In genomic region chr4:121712001-121712655, GRCh38 we compare ENCODE assay signal across 10 cellular contexts. TPM values are rescaled to one million over a fixed set of nuclear protein-coding genes. Genes with fewer than 3 reads are reported as not detected.
DNase-seq lines count a peak whose midpoint lies in the region; ATAC-seq, FAIRE-seq and TF ChIP-seq lines count a peak whose summit lies in the region.
"Had no signal": no experiment of that assay in that cellular context is flagged by ENCODE, and none has a peak within 500 bp of the region (broad histone marks: within the 10 kb centered on the region; RNA-seq: fewer than 3 reads in every experiment).

No MANE protein-coding gene starts in this region.

- H3F3A ChIP-seq in neural progenitor cell (ENCODE audit: low read depth) = peaks cover 20% of the 10 kb centered on the region

- ATAC-seq in HG02885 (IDR thresholded peaks at IDR 0.05; ENCODE audit: poor library complexity, unreplicated experiment) = peak; percentile 4

- H3K4me2 ChIP-seq in neural progenitor cell = peak overlapping the region; percentile 56

- no peak for DNase-seq in BJ (ENCODE audit: low read depth)
- DNase-seq in dorsolateral prefrontal cortex = no peak
- DNase-seq in neural progenitor cell (ENCODE audit: low spot score) = no peak
- no peak for DNase-seq in GM20000 (ENCODE audit: low spot score)
- DNase-seq in EL = no peak
- no peak for DNase-seq in NCI-H146 treated with DMSO at 0.1 percent for 48 hours (lab: John Stamatoyannopoulos, UW; ENCODE audit: unreplicated experiment)
- DNase-seq in kidney = no peak
- DNase-seq: CD4-positive, CD25-positive, alpha-beta regulatory T cell had no signal

- POLR2A ChIA-PET in BJ (lab: Charles Lee) = interaction anchor here (1.3 kb wide), 1 partner anchor 15 kb away, joined by 10 read pairs; the partner anchor contains the start of gene ANXA5

- H3K9me3 ChIP-seq in neural progenitor cell (ENCODE audit: low read depth) = no peaks in the 10 kb centered on the region
- H3K9me3 ChIP-seq in kidney (ENCODE audit: control insufficient read depth in 1 of 2, low read length in 2 of 2) = no peaks in the 10 kb centered on the region

- H3K36me3 Mint-ChIP-seq in neural progenitor cell = no peaks in the 10 kb centered on the region
- H3K36me3 Mint-ChIP-seq: CD4-positive, CD25-positive, alpha-beta regulatory T cell had no signal

- H3K4me3 ChIP-seq in BJ (ENCODE audit: low read depth, low read length) = 0 out of 2 replicates have a peak overlapping the region, but pooled peaks have one; percentile 2
- H3K4me3 ChIP-seq in dorsolateral prefrontal cortex = peak overlapping the region in 58 of 59 donors; percentile 1 to 63 (median 40)
- H3K4me3 ChIP-seq in neural progenitor cell = peak overlapping the region; percentile 18
- H3K4me3 ChIP-seq in kidney (ENCODE audit: low read length in 2 of 2) = peak overlapping the region in 1 of 2 donors; percentile 30

- H3K79me2 ChIP-seq in neural progenitor cell (ENCODE audit: low read depth) = no peaks in the 10 kb centered on the region

- H3K36me3 ChIP-seq in BJ (ENCODE audit: control insufficient read depth, insufficient read depth, low read length) = no peaks in the 10 kb centered on the region
- no peaks in the 10 kb centered on the region for H3K36me3 ChIP-seq in neural progenitor cell
- H3K36me3 ChIP-seq in kidney (ENCODE audit: control insufficient read depth in 1 of 2, insufficient read depth in 2 of 2, low read length in 2 of 2) = no peaks in the 10 kb centered on the region

- H3K27ac ChIP-seq in dorsolateral prefrontal cortex (peak overlapping the region in 40 of 59 donors; percentile 2 to 74 (median 49)), neural progenitor cell (peak overlapping the region; percentile 82), kidney (ENCODE audit: low read depth in 2 of 2, low read length in 2 of 2) (no peak overlapping the region)

- no peak for TF ChIP-seq CTCF in BJ (IDR thresholded peaks at IDR 0.05; ENCODE audit: insufficient read depth, low read depth, low read length)
- no peak for TF ChIP-seq CTCF in dorsolateral prefrontal cortex (IDR thresholded peaks at IDR 0.05 in 54 of 56, conservative IDR thresholded peaks at IDR 0.05 in 2 of 56; ENCODE audit: low read depth in 1 of 56, partially characterized antibody in 56 of 56)
- no peak for TF ChIP-seq CTCF in neural progenitor cell (IDR thresholded peaks at IDR 0.05)
- TF ChIP-seq CTCF in GM20000 (IDR thresholded peaks at IDR 0.05; ENCODE audit: extremely low read depth, missing control alignments) = no peak
- no peak for TF ChIP-seq CTCF in kidney (IDR thresholded peaks at IDR 0.05; ENCODE audit: borderline replicate concordance, extremely low read depth, insufficient read depth)

- peaks cover 2% of the 10 kb centered on the region for H3K9me3 Mint-ChIP-seq in neural progenitor cell

- H3K27ac Mint-ChIP-seq in neural progenitor cell = peak overlapping the region; percentile 91
- H3K27ac Mint-ChIP-seq: CD4-positive, CD25-positive, alpha-beta regulatory T cell had no signal

- FAIRE-seq in kidney (lab: Jason Lieb, UNC) = no peak

- peaks cover 5% of the 10 kb centered on the region for H3K27me3 Mint-ChIP-seq in neural progenitor cell (ENCODE audit: insufficient read depth, low read depth)

- peaks cover 20% of the 10 kb centered on the region for H3K4me1 Mint-ChIP-seq in neural progenitor cell

- CTCF ChIA-PET in BJ (lab: Yijun Ruan, JAX) = interaction anchor here (1.4 to 2.4 kb wide), 3 partner anchors 10 to 43 kb away, joined by 3 to 7 read pairs (median 3); partner anchors contain the start of gene ANXA5

- peak overlapping the region; percentile 51 for H2AFZ ChIP-seq in neural progenitor cell (replicated peaks)

- H3K4me1 ChIP-seq in neural progenitor cell (peaks cover 11% of the 10 kb centered on the region), kidney (ENCODE audit: control insufficient read depth in 1 of 2, insufficient read depth in 1 of 2, low read depth in 1 of 2, low read length in 2 of 2) (peaks cover 0 to 3% of the 10 kb centered on the region in 2 donors)

- intact Hi-C loops in dorsolateral prefrontal cortex (cut with DNase I) (no loop called here), kidney (cut with DNase I) (no loop called here)

- no peaks in the 10 kb centered on the region for H4K20me1 ChIP-seq in neural progenitor cell (ENCODE audit: low read depth)

- H3K27me3 ChIP-seq in BJ (ENCODE audit: control insufficient read depth, insufficient read depth, low read length) = no peaks in the 10 kb centered on the region
- no peaks in the 10 kb centered on the region for H3K27me3 ChIP-seq in dorsolateral prefrontal cortex
- no peaks in the 10 kb centered on the region for H3K27me3 ChIP-seq in neural progenitor cell

- H3K9ac ChIP-seq in neural progenitor cell (no peak overlapping the region), kidney (ENCODE audit: low read length in 2 of 2) (no peak overlapping the region)

- peak overlapping the region; percentile 76 for H3K4me3 Mint-ChIP-seq in neural progenitor cell
- H3K4me3 Mint-ChIP-seq: CD4-positive, CD25-positive, alpha-beta regulatory T cell had no signal

RNA-seq across cellular contexts. Expression of gene ANXA5, which starts 15.3 kb away (rescaled TPM):
- polyA plus RNA-seq in BJ (2011; rRNA removed) (591 and 1,019 TPM in 2 replicates), kidney (ENCODE audit: insufficient read depth, low read depth, low replicate concordance) (248 TPM)
- 217 and 227 TPM in 2 replicates for polyA minus RNA-seq in BJ (2011; rRNA and poly(A)+ RNA removed)
- total RNA-seq in dorsolateral prefrontal cortex (100 to 1,000 TPM in 23 of 120 experiments, 10 to 100 TPM in 97; 48.4 to 141 (median 84.7) TPM), neural progenitor cell (ENCODE audit: low replicate concordance) (153 and 216 TPM in 2 replicates), kidney (302 TPM)

RNA-seq across cellular contexts. Expression of gene SMIM43, which starts 52.8 kb away (rescaled TPM):
- 0.27 and 0.47 TPM in 2 replicates for polyA plus RNA-seq in BJ (2011; rRNA removed)
- 0.10 and 0.28 TPM in 2 replicates for polyA minus RNA-seq in BJ (2011; rRNA and poly(A)+ RNA removed)
- total RNA-seq in dorsolateral prefrontal cortex = 10 to 100 TPM; 12.2 to 62.2 (median 37.5) TPM
- total RNA-seq in neural progenitor cell (ENCODE audit: low replicate concordance) = 0.06 TPM in 1 of 2 replicates, not detected in the other
- total RNA-seq in kidney = not detected
- polyA plus RNA-seq in kidney (ENCODE audit: insufficient read depth, low read depth, low replicate concordance) = not detected
- total RNA-seq: CD4-positive, CD25-positive, alpha-beta regulatory T cell; mononuclear cell had no signal

Comparison
In these comparisons a context has a peak if more than half of its experiments do, and no peak if none do; other contexts are left out.
1. H3K27ac ChIP-seq: peak in dorsolateral prefrontal cortex (40 of 59) and neural progenitor cell (single experiment); none in kidney (0 of 2).
2. RNA of gene SMIM43, which starts 52.8 kb away (total RNA-seq): 12.2 to 62.2 TPM in dorsolateral prefrontal cortex; not detected in kidney (single experiment) and 0.06 TPM in neural progenitor cell; every median in the first group is over 10 times any median in the second.